In genomic region chr17:68749742-68750562, GRCh38 we compare ENCODE assay signal across 16 cellular contexts.
DNase-seq lines count a peak whose midpoint lies in the region; TF ChIP-seq lines count a peak whose summit lies in the region.
"Had no signal": no experiment of that assay in that cellular context is flagged by ENCODE, and none has a peak within 500 bp of the region (broad histone marks: within the 10 kb centered on the region; RNA-seq: fewer than 3 reads in every experiment).

No MANE protein-coding gene starts in this region.

- H3K4me1 ChIP-seq in iPS-15b (ENCODE audit: control insufficient read depth, insufficient read depth, low read length) (peaks cover 9% of the 10 kb centered on the region), thyroid gland (peaks cover 0 to 5% of the 10 kb centered on the region in 2 donors)
- H3K4me1 ChIP-seq: gastroesophageal sphincter had no signal

- H3K9me3 ChIP-seq in iPS-15b (ENCODE audit: control insufficient read depth, insufficient read depth, low read length) (no peaks in the 10 kb centered on the region), thyroid gland (no peaks in the 10 kb centered on the region)

- H3K36me3 ChIP-seq in iPS-15b (ENCODE audit: control insufficient read depth, insufficient read depth, low read length), result no peaks in the 10 kb centered on the region
- no peaks in the 10 kb centered on the region for H3K36me3 ChIP-seq in thyroid gland
- H3K36me3 ChIP-seq: gastroesophageal sphincter had no signal

- peak overlapping the region; percentile 55 for H3K9ac ChIP-seq in iPS-15b (ENCODE audit: low read depth, low read length)

- DNase-seq in NCI-H510A treated with DMSO at 0.1 percent for 48 hours (lab: John Stamatoyannopoulos, UW), result peak; percentile 55
- DNase-seq in NCI-H510A (lab: John Stamatoyannopoulos, UW), result no peak
- DNase-seq in RPMI8226, result peak; percentile 18
- no peak for DNase-seq in thyroid gland
- no peak for DNase-seq in dorsolateral prefrontal cortex
- DNase-seq in activated CD4-positive, alpha-beta T cell treated with anti-CD3 and anti-CD28 coated beads, Interleukin-2, amount 50 U/mL, for 48 hours, result no peak
- no peak for DNase-seq in NCI-H2196 treated with DMSO at 0.1 percent for 48 hours (lab: John Stamatoyannopoulos, UW; ENCODE audit: unreplicated experiment)
- DNase-seq: anterior cingulate cortex; CD4-positive, alpha-beta T cell; GOT3; immature natural killer cell; NCI-H1092 treated with DMSO at 0.1 percent for 48 hours; occipital lobe; stimulated activated naive B cell treated with anti-CD40 and anti-IgM and Interleukin-4, amounts not matched to agents 10 μg/mL and 1 μg/mL and 100 μg/mL, for 72 hours had no signal

- H3K4me3 ChIP-seq in iPS-15b (ENCODE audit: low read depth, low read length) (peak overlapping the region; percentile 19), thyroid gland (replicated peaks in 1 of 3) (no peak overlapping the region), dorsolateral prefrontal cortex (no peak overlapping the region)
- H3K4me3 ChIP-seq: gastroesophageal sphincter had no signal

- intact Hi-C loops in thyroid gland (cut with DNase I), result loop anchor here (5.0 to 10.0 kb wide), 2 partner anchors 145 to 208 kb away; partner anchors contain the start of gene FAM20A
- intact Hi-C loops in dorsolateral prefrontal cortex (cut with DNase I), result loop anchor here in 1 of 2 donors (10.0 kb wide), 1 partner anchor 575 kb away; no protein-coding TSS in a partner anchor

- H3K27me3 ChIP-seq in iPS-15b (ENCODE audit: control insufficient read depth, insufficient read depth, low read length) (no peaks in the 10 kb centered on the region), thyroid gland (no peaks in the 10 kb centered on the region), dorsolateral prefrontal cortex (no peaks in the 10 kb centered on the region)

- WGBS in thyroid gland, 2 donors, result 39 to 47% methylated on average over 15 of the region's 15 CpGs

- TF ChIP-seq POLR2A in thyroid gland (IDR thresholded peaks at IDR 0.05), result peak in 1 of 2 donors; percentile 4

- TF ChIP-seq CTCF in thyroid gland (IDR thresholded peaks at IDR 0.05) (no peak), dorsolateral prefrontal cortex (IDR thresholded peaks at IDR 0.05 in 54 of 56, conservative IDR thresholded peaks at IDR 0.05 in 2 of 56; ENCODE audit: low read depth in 1 of 56, partially characterized antibody in 56 of 56) (no peak)

- peak overlapping the region in 2 of 3 donors; percentile 6 to 60 for H3K27ac ChIP-seq in thyroid gland
- H3K27ac ChIP-seq in dorsolateral prefrontal cortex, result no peak overlapping the region
- H3K27ac ChIP-seq: gastroesophageal sphincter had no signal

Comparison
In these comparisons a context has a peak if more than half of its experiments do, and no peak if none do; other contexts are left out.
1. DNase-seq: peak in NCI-H510A treated with DMSO at 0.1 percent for 48 hours (single experiment) and RPMI8226 (single experiment); none in NCI-H510A (single experiment), thyroid gland (0 of 2), dorsolateral prefrontal cortex (0 of 10), activated CD4-positive, alpha-beta T cell treated with anti-CD3 and anti-CD28 coated beads, Interleukin-2, amount 50 U/mL, for 48 hours (0 of 2) and NCI-H2196 treated with DMSO at 0.1 percent for 48 hours (single experiment).
2. H3K27ac ChIP-seq: peak in thyroid gland (2 of 3); none in dorsolateral prefrontal cortex (0 of 59).